In the genomic region with DNA sequence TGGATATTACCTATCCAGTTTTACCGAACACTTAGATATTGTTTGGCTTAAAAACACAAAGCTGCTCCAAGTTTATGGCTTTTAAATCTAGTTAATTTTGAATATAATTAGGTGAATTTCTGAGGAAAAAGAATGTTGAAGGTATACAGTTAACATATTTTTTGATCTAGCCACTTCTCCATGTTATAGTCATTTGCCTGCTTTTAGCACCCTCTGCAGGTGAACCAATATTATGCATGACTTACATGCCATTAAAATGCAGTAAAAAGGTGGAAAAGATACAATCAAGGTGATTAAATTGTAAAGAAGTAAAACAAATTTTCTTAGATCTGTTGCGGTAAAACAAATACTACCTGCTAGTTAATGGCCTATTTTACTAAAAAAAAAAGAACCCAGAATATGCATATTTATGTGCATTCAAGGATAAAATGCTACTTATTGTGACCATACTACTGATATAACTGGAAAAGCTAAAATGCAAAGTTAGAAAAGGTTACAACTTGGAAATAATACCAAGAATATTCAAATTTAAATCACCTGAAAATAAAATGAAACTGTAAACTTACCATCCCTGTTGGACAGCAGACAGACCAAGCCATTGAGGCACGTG, we compare ENCODE assay signal across 9 cellular contexts.
DNase-seq lines count a peak whose midpoint lies in the region; ATAC-seq and TF ChIP-seq lines count a peak whose summit lies in the region.
"Had no signal": no experiment of that assay in that cellular context is flagged by ENCODE, and none has a peak within 500 bp of the region (broad histone marks: within the 10 kb centered on the region; RNA-seq: fewer than 3 reads in every experiment).

No MANE protein-coding gene starts in this region.

- H3K4me1 Mint-ChIP-seq in activated CD4-positive, alpha-beta T cell treated with anti-CD3 and anti-CD28 coated beads, Interleukin-2, amount 10 ng/mL, durations not matched to agents 7 days and 5 days = no peaks in the 10 kb centered on the region
- H3K4me1 Mint-ChIP-seq: activated naive CD4-positive, alpha-beta T cell treated with anti-CD3 and anti-CD28 coated beads, Interleukin-2, amount 50 U/mL, for 24 hours had no signal

- no peak overlapping the region for H3K4me3 ChIP-seq in WI38 (ENCODE audit: low read depth, low read length)

- ATAC-seq in HG02610 (IDR thresholded peaks at IDR 0.05; ENCODE audit: unreplicated experiment) (no peak), GM19397 (IDR thresholded peaks at IDR 0.05; ENCODE audit: unreplicated experiment) (no peak)

- H3K27ac Mint-ChIP-seq in activated CD4-positive, alpha-beta T cell treated with anti-CD3 and anti-CD28 coated beads, Interleukin-2, amount 10 ng/mL, durations not matched to agents 7 days and 5 days = no peak overlapping the region
- H3K27ac Mint-ChIP-seq: activated naive CD4-positive, alpha-beta T cell treated with anti-CD3 and anti-CD28 coated beads, Interleukin-2, amount 50 U/mL, for 24 hours had no signal

- DNase-seq in activated CD4-positive, alpha-beta T cell treated with anti-CD3 and anti-CD28 coated beads, Interleukin-2, amount 10 ng/mL, durations not matched to agents 7 days and 5 days = peak; percentile 43
- no peak for DNase-seq in activated CD4-positive, alpha-beta T cell treated with anti-CD3 and anti-CD28 coated beads, Interleukin-2, amount 50 U/mL, for 4 hours
- DNase-seq in NCI-H1048 (lab: John Stamatoyannopoulos, UW) = peak; percentile 4
- peak; percentile 63 for DNase-seq in left kidney (ENCODE audit: low read depth, low spot score)
- no peak for DNase-seq in GOT3 (lab: John Stamatoyannopoulos, UW)

- no peak overlapping the region for H3K4me3 Mint-ChIP-seq in activated CD4-positive, alpha-beta T cell treated with anti-CD3 and anti-CD28 coated beads, Interleukin-2, amount 10 ng/mL, durations not matched to agents 7 days and 5 days
- H3K4me3 Mint-ChIP-seq: activated naive CD4-positive, alpha-beta T cell treated with anti-CD3 and anti-CD28 coated beads, Interleukin-2, amount 50 U/mL, for 24 hours had no signal

- TF ChIP-seq CTCF in WI38 (IDR thresholded peaks at IDR 0.05; ENCODE audit: low read depth, low read length) = peak; percentile 24; the same call in 1 of the 2 replicates

- CTCF ChIA-PET in activated CD4-positive, alpha-beta T cell treated with anti-CD3 and anti-CD28 coated beads, Interleukin-2, amount 10 ng/mL, durations not matched to agents 7 days and 5 days (lab: Charles Lee) = interaction anchor here (0.7 kb wide), 1 partner anchor 60 kb away, joined by 4 read pairs; no protein-coding TSS in a partner anchor

- H3K36me3 Mint-ChIP-seq in activated CD4-positive, alpha-beta T cell treated with anti-CD3 and anti-CD28 coated beads, Interleukin-2, amount 10 ng/mL, durations not matched to agents 7 days and 5 days (ENCODE audit: low read depth) = peaks cover 28% of the 10 kb centered on the region

- POLR2A ChIA-PET in activated CD4-positive, alpha-beta T cell treated with anti-CD3 and anti-CD28 coated beads, Interleukin-2, amount 10 ng/mL, durations not matched to agents 7 days and 5 days (lab: Charles Lee) = no interaction called here

- H3K9me3 Mint-ChIP-seq in activated CD4-positive, alpha-beta T cell treated with anti-CD3 and anti-CD28 coated beads, Interleukin-2, amount 10 ng/mL, durations not matched to agents 7 days and 5 days = no peaks in the 10 kb centered on the region
- H3K9me3 Mint-ChIP-seq: activated naive CD4-positive, alpha-beta T cell treated with anti-CD3 and anti-CD28 coated beads, Interleukin-2, amount 50 U/mL, for 24 hours had no signal

- H3K27me3 Mint-ChIP-seq in activated CD4-positive, alpha-beta T cell treated with anti-CD3 and anti-CD28 coated beads, Interleukin-2, amount 10 ng/mL, durations not matched to agents 7 days and 5 days = no peaks in the 10 kb centered on the region
- H3K27me3 Mint-ChIP-seq: activated naive CD4-positive, alpha-beta T cell treated with anti-CD3 and anti-CD28 coated beads, Interleukin-2, amount 50 U/mL, for 24 hours had no signal

Comparison
In these comparisons a context has a peak if more than half of its experiments do, and no peak if none do; other contexts are left out.
1. DNase-seq: peak in activated CD4-positive, alpha-beta T cell treated with anti-CD3 and anti-CD28 coated beads, Interleukin-2, amount 10 ng/mL, durations not matched to agents 7 days and 5 days (single experiment), NCI-H1048 (single experiment) and left kidney (single experiment); none in activated CD4-positive, alpha-beta T cell treated with anti-CD3 and anti-CD28 coated beads, Interleukin-2, amount 50 U/mL, for 4 hours (0 of 2) and GOT3 (single experiment).